1 cellular context compared by ENCODE assay signal in the genomic region with DNA sequence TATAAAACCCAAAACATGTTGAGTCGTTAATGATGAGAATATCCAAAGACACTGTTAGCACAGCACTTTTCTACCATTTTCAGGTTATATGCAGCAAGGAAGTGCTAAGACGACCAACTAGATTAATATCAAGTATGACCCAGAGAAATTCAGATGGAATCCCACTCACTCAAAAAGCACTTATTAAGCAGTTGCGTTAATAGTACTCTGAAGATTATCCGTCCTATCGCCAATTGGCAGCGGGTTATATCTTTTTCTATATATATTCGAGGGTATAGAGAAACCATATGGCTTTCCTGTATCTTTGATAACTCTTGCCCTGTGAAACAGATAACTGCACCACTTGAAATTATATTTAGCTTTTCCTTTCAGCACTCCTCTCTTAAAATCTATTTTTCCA.
TF ChIP-seq lines count a peak whose summit lies in the region.

No MANE protein-coding gene starts in this region.

TF ChIP-seq in endothelial cell of umbilical vein, 7 proteins besides CTCF, POLR2A, EP300 and RAD21:
- TF ChIP-seq FOS (IDR thresholded peaks at IDR 0.05; ENCODE audit: borderline replicate concordance, insufficient read depth, low read length), result no peak
- no peak for TF ChIP-seq JUN (IDR thresholded peaks at IDR 0.05; ENCODE audit: borderline replicate concordance, insufficient read depth, insufficient read length, low read depth)
- no peak for TF ChIP-seq GATA2 (IDR thresholded peaks at IDR 0.05; ENCODE audit: insufficient read depth, insufficient read length, low read depth, low read length)
- TF ChIP-seq MYC (IDR thresholded peaks at IDR 0.05; ENCODE audit: low read depth, low read length), result no peak
- TF ChIP-seq EZH2 (IDR thresholded peaks at IDR 0.05; ENCODE audit: borderline replicate concordance, low read depth, low read length, severe bottlenecking), result no peak
- TF ChIP-seq POLR2AphosphoS5 (IDR thresholded peaks at IDR 0.05; ENCODE audit: insufficient read depth, low read depth, low read length), result no peak
- TF ChIP-seq, protein P1, sequence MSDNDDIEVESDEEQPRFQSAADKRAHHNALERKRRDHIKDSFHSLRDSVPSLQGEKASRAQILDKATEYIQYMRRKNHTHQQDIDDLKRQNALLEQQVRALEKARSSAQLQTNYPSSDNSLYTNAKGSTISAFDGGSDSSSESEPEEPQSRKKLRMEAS (IDR thresholded peaks at IDR 0.05; ENCODE audit: insufficient read depth, insufficient read length), result no peak
